ENCODE assay signal across 15 cellular contexts in the genomic region with DNA sequence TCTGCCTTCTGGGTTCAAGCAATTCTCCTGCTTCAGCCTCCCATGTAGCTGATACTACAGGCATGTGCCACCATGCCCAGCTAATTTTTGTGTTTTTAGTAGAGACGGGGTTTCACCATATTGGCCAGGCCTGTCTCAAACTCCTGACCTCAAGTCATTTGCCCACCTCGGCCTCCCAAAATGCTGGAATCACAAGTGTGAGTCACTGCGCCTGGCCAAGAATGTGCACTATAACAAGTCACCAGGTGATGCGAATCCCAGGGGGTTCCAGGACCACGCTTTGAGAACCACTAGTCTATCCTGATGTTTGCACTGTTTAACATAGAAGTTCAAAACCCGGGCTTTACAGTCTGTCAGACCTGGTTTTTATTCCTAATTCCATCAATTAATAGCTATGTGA.
"Had no signal": no experiment of that assay in that cellular context is flagged by ENCODE, and none has a peak within 500 bp of the region (broad histone marks: within the 10 kb centered on the region; RNA-seq: fewer than 3 reads in every experiment).

No MANE protein-coding gene starts in this region.

- H3K27ac Mint-ChIP-seq: nephron; stimulated activated memory B cell treated with anti-CD40 and anti-IgM and Interleukin-4, amounts not matched to agents 10 μg/mL and 1 μg/mL and 100 μg/mL, for 72 hours; stimulated activated naive CD8-positive, alpha-beta T cell treated with anti-CD3 and anti-CD28 coated beads, Interleukin-15, amount 100 ng/mL, for 72 hours; type B pancreatic cell had no signal

- H3K9me3 ChIP-seq: lower lobe of right lung, neutrophil, psoas muscle, right atrium auricular region, right lobe of liver, tibial nerve, uterus had no signal

- H3K36me3 ChIP-seq: lower lobe of right lung, neutrophil, right atrium auricular region, right lobe of liver, tibial nerve, uterus had no signal

- H3K36me3 Mint-ChIP-seq: naive thymus-derived CD8-positive, alpha-beta T cell; stimulated activated memory B cell treated with anti-CD40 and anti-IgM and Interleukin-4, amounts not matched to agents 10 μg/mL and 1 μg/mL and 100 μg/mL, for 72 hours; type B pancreatic cell had no signal

- H3K4me3 Mint-ChIP-seq: naive thymus-derived CD8-positive, alpha-beta T cell; nephron; neural crest cell; stimulated activated memory B cell treated with anti-CD40 and anti-IgM and Interleukin-4, amounts not matched to agents 10 μg/mL and 1 μg/mL and 100 μg/mL, for 72 hours; stimulated activated naive CD8-positive, alpha-beta T cell treated with anti-CD3 and anti-CD28 coated beads, Interleukin-15, amount 100 ng/mL, for 72 hours; type B pancreatic cell had no signal

- H3K27me3 Mint-ChIP-seq: stimulated activated memory B cell treated with anti-CD40 and anti-IgM and Interleukin-4, amounts not matched to agents 10 μg/mL and 1 μg/mL and 100 μg/mL, for 72 hours had no signal

- H3K4me1 ChIP-seq: lower lobe of right lung, parathyroid adenoma, psoas muscle, right atrium auricular region, right lobe of liver, tibial nerve, uterus had no signal

- H3K9ac ChIP-seq: parathyroid adenoma had no signal

- H3K4me1 Mint-ChIP-seq: nephron; stimulated activated naive CD8-positive, alpha-beta T cell treated with anti-CD3 and anti-CD28 coated beads, Interleukin-15, amount 100 ng/mL, for 72 hours had no signal

- H3K27me3 ChIP-seq: neutrophil, right atrium auricular region, right lobe of liver, uterus had no signal

- H3K4me2 ChIP-seq: smooth muscle cell had no signal

- H3K27ac ChIP-seq: lower lobe of right lung, neutrophil, parathyroid adenoma, psoas muscle, right atrium auricular region, right lobe of liver, tibial nerve, uterus had no signal

- H3K4me3 ChIP-seq: lower lobe of right lung, psoas muscle, right atrium auricular region, right lobe of liver, smooth muscle cell, tibial nerve, uterus had no signal
